Comparison of ENCODE assay signal across 10 cellular contexts in genomic region chr15:83064859-83065258, GRCh38. TPM values are rescaled to one million over a fixed set of nuclear protein-coding genes. Genes with fewer than 3 reads are reported as not detected.
A peak's percentile ranks its signal among the peaks of the same experiment; 100 is the strongest.
DNase-seq lines count a peak whose midpoint lies in the region; ATAC-seq and TF ChIP-seq lines count a peak whose summit lies in the region.
"Had no signal": no experiment of that assay in that cellular context is flagged by ENCODE, and none has a peak within 500 bp of the region (broad histone marks: within the 10 kb centered on the region; RNA-seq: fewer than 3 reads in every experiment).

No MANE protein-coding gene starts in this region.

- H2AFZ ChIP-seq in Loucy (ENCODE audit: low read length) = no peak overlapping the region

- DNase-seq in CD8-positive, alpha-beta T cell = no peak
- DNase-seq in astrocyte of the spinal cord (ENCODE audit: low read depth, low spot score) = no peak
- no peak for DNase-seq in stimulated activated CD4-positive, alpha-beta T cell treated with anti-CD3 and anti-CD28 coated beads, Interleukin-1b, Interleukin-23, amount 100 ng/mL, for 48 hours
- DNase-seq in NCI-H2196 treated with DMSO at 0.1 percent for 48 hours (lab: John Stamatoyannopoulos, UW; ENCODE audit: unreplicated experiment) = no peak
- DNase-seq in NK-92 treated with Interleukin-12 subunit alpha and Interleukin-12 subunit beta, amount 100 ng/mL, for 24 hours (lab: John Stamatoyannopoulos, UW) = no peak
- DNase-seq: activated T-cell treated with anti-CD3 and anti-CD28 coated beads, Interleukin-2, amount 50 U/mL, for 4 hours; stimulated activated CD4-positive, alpha-beta T cell treated with anti-CD3 and anti-CD28 coated beads, Interleukin-4, amount 100 ng/mL, for 4 hours had no signal

- H3K9ac ChIP-seq in Loucy (ENCODE audit: low read depth, low read length, poor library complexity, severe bottlenecking) = peak overlapping the region; percentile 87
- peak overlapping the region; percentile 23 for H3K9ac ChIP-seq in muscle layer of colon (ENCODE audit: low read length)

- POLR2A ChIA-PET in CD8-positive, alpha-beta T cell (lab: Charles Lee) = no interaction called here

- H3K4me1 ChIP-seq in CD8-positive, alpha-beta T cell (ENCODE audit: insufficient read depth, low read length) = peaks cover 50% of the 10 kb centered on the region
- H3K4me1 ChIP-seq in Loucy (ENCODE audit: insufficient read depth, low read length, poor library complexity, severe bottlenecking) (peaks cover 45% of the 10 kb centered on the region), muscle layer of colon (ENCODE audit: insufficient read depth, low read length) (peaks cover 48% of the 10 kb centered on the region)

- H3K36me3 Mint-ChIP-seq in CD8-positive, alpha-beta T cell = peaks cover 7% of the 10 kb centered on the region

- H3K9me2 ChIP-seq in Loucy (replicated peaks; ENCODE audit: low read depth, low read length) = no peaks in the 10 kb centered on the region

- no peak for TF ChIP-seq CTCF in CD8-positive, alpha-beta T cell (IDR thresholded peaks at IDR 0.05)
- TF ChIP-seq CTCF in Loucy (conservative IDR thresholded peaks at IDR 0.05; ENCODE audit: low read length) = no peak
- no peak for TF ChIP-seq CTCF in astrocyte of the spinal cord (IDR thresholded peaks at IDR 0.05; ENCODE audit: low read depth, low read length)

- peaks cover 26% of the 10 kb centered on the region for H3K4me1 Mint-ChIP-seq in CD8-positive, alpha-beta T cell (ENCODE audit: low read depth)

- H3K27me3 ChIP-seq in CD8-positive, alpha-beta T cell (ENCODE audit: insufficient read depth, low read length) = no peaks in the 10 kb centered on the region
- no peaks in the 10 kb centered on the region for H3K27me3 ChIP-seq in Loucy (ENCODE audit: insufficient read depth, low read length, poor library complexity, severe bottlenecking)
- no peaks in the 10 kb centered on the region for H3K27me3 ChIP-seq in muscle layer of colon (ENCODE audit: control insufficient read depth in 1 of 2, insufficient read depth in 2 of 2, low read length in 2 of 2)

- H3K79me2 ChIP-seq in Loucy (ENCODE audit: insufficient read depth, low read length) = peaks cover 69% of the 10 kb centered on the region

- H3K27me3 Mint-ChIP-seq in CD8-positive, alpha-beta T cell (ENCODE audit: low read depth) = no peaks in the 10 kb centered on the region

- H3K9me3 ChIP-seq in CD8-positive, alpha-beta T cell (ENCODE audit: low read length) = no peaks in the 10 kb centered on the region
- H3K9me3 ChIP-seq in Loucy (ENCODE audit: insufficient read depth, low read depth, low read length) = no peaks in the 10 kb centered on the region
- no peaks in the 10 kb centered on the region for H3K9me3 ChIP-seq in muscle layer of colon (ENCODE audit: low read length)

- peaks cover 63% of the 10 kb centered on the region for H4K20me1 ChIP-seq in Loucy (ENCODE audit: insufficient read depth, low read length, poor library complexity, severe bottlenecking)

- peak overlapping the region; percentile 77 for H3K4me3 ChIP-seq in CD8-positive, alpha-beta T cell (ENCODE audit: low read depth, low read length)
- H3K4me3 ChIP-seq in Loucy (ENCODE audit: low read length, poor library complexity, severe bottlenecking) (peak overlapping the region; percentile 90), astrocyte of the spinal cord (ENCODE audit: low read depth, low read length) (peak overlapping the region; percentile 85), muscle layer of colon (ENCODE audit: low read depth in 1 of 2, low read length in 2 of 2) (peak overlapping the region in 1 of 2 donors; percentile 87)

- no peak for ATAC-seq in CD8-positive, alpha-beta T cell
- ATAC-seq in HG03469 (IDR thresholded peaks at IDR 0.05; ENCODE audit: unreplicated experiment) = no peak
- ATAC-seq: activated T-cell treated with anti-CD3 and anti-CD28 coated beads, Interleukin-2, amount 50 U/mL, for 4 hours had no signal

- H3K27ac ChIP-seq in CD8-positive, alpha-beta T cell (ENCODE audit: low read depth, low read length) = no peak overlapping the region
- no peak overlapping the region for H3K27ac ChIP-seq in muscle layer of colon (ENCODE audit: low read depth, low read length)

- peak overlapping the region; percentile 87 for H3K4me3 Mint-ChIP-seq in CD8-positive, alpha-beta T cell
- H3K4me3 Mint-ChIP-seq: activated T-cell treated with anti-CD3 and anti-CD28 coated beads, Interleukin-2, amount 50 U/mL, for 4 hours had no signal

- CTCF ChIA-PET in CD8-positive, alpha-beta T cell (lab: Charles Lee) = interaction anchor here (1.2 kb wide), 1 partner anchor 8 kb away, joined by 3 read pairs; no protein-coding TSS in a partner anchor

- peaks cover 3% of the 10 kb centered on the region for H3K9me3 Mint-ChIP-seq in CD8-positive, alpha-beta T cell
- H3K9me3 Mint-ChIP-seq: activated T-cell treated with anti-CD3 and anti-CD28 coated beads, Interleukin-2, amount 50 U/mL, for 4 hours had no signal

- H3K4me2 ChIP-seq in Loucy (ENCODE audit: low read depth, low read length, poor library complexity, severe bottlenecking) = peak overlapping the region; percentile 88

- H3F3A ChIP-seq in Loucy (ENCODE audit: low read depth) = peaks cover 11% of the 10 kb centered on the region; the same call in 1 of the 2 replicates

- in situ Hi-C loops in astrocyte of the spinal cord (cut with HindIII; ENCODE audit: low sequenced_read_pairs) = no loop called here

- no peaks in the 10 kb centered on the region for H3K36me3 ChIP-seq in CD8-positive, alpha-beta T cell (ENCODE audit: insufficient read depth, low read length)
- H3K36me3 ChIP-seq in Loucy (ENCODE audit: insufficient read depth, low read length) (peaks cover 3% of the 10 kb centered on the region; the same call in 1 of the 2 replicates), muscle layer of colon (ENCODE audit: insufficient read depth, low read length) (no peaks in the 10 kb centered on the region)

- H3K27ac Mint-ChIP-seq in CD8-positive, alpha-beta T cell = peak overlapping the region; percentile 41

- intact Hi-C loops in CD8-positive, alpha-beta T cell (cut with DNase I, micrococcal nuclease) = loop anchor here (5.0 to 10.0 kb wide), 6 partner anchors 140 to 1020 kb away; partner anchors contain the start of genes HDGFL3 (in 2 of the 2), EFL1 (in 1 of the 2), MEX3B (in 1 of the 2) and SAXO2 (in 1 of the 2)

RNA-seq across cellular contexts. Expression of gene BTBD1, which starts 2.2 kb away (rescaled TPM):
- 10 to 100 TPM; 32.5 to 33.6 TPM for total RNA-seq in CD8-positive, alpha-beta T cell

RNA-seq across cellular contexts. Expression of gene TM6SF1, which starts 42.6 kb away (rescaled TPM):
- total RNA-seq in CD8-positive, alpha-beta T cell = not detected

RNA-seq across cellular contexts. Expression of gene C15orf40, which starts 53.4 kb away (rescaled TPM):
- total RNA-seq in CD8-positive, alpha-beta T cell = 10 to 100 TPM; 11.8 to 12.3 TPM
